31 cellular contexts compared by ENCODE assay signal in the genomic region with DNA sequence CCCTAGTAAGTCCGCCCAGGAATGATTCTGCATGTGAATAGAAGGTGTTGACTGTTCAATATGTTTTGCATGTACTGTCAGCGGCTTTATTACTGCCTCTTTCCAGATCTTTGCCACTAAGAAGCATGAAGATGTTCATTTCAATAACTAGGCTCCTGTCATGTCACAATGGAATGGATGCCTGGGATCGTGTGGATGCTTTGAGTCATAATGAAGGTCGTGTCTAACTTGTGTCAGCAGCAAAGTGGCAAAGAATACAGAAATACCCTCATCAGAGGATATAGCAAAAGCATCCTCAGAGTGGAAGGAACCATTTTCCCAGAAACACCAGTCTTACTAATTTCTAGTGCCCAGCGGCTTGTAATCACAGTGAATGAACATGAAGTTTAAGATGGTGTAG.
A peak's percentile ranks its signal among the peaks of the same experiment; 100 is the strongest.
DNase-seq lines count a peak whose midpoint lies in the region; ATAC-seq and TF ChIP-seq lines count a peak whose summit lies in the region.
"Had no signal": no experiment of that assay in that cellular context is flagged by ENCODE, and none has a peak within 500 bp of the region (broad histone marks: within the 10 kb centered on the region; RNA-seq: fewer than 3 reads in every experiment).

No MANE protein-coding gene starts in this region.

- H3K27me3 Mint-ChIP-seq in neural progenitor cell (ENCODE audit: insufficient read depth, low read depth): peaks cover 2% of the 10 kb centered on the region

- peak; percentile 95 for TF ChIP-seq EP300 in neural cell (conservative IDR thresholded peaks at IDR 0.05; ENCODE audit: poor library complexity, severe bottlenecking)

- DNase-seq in neural progenitor cell (ENCODE audit: low spot score): no peak
- DNase-seq in NK-92 treated with Interleukin-12 subunit alpha and Interleukin-12 subunit beta, amount 100 ng/mL, for 24 hours (lab: John Stamatoyannopoulos, UW): no peak
- DNase-seq: 8988T; ACHN; AML-193; BE2C; C1 segment of cervical spinal cord; Caco-2; Calu3; CD4-positive, alpha-beta memory T cell; CD4-positive, alpha-beta T cell; CD4-positive, CD25-positive, alpha-beta regulatory T cell; CD8-positive, alpha-beta memory T cell; CD8-positive, alpha-beta T cell; COR-L47; DMS 273 treated with DMSO at 0.1 percent for 48 hours; DMS153; DMS53; DMS79; DMS79 treated with DMSO at 0.1 percent for 48 hours; DND-41; EL had no signal

- peak; percentile 41 for TF ChIP-seq RAD21 in neural cell (conservative IDR thresholded peaks at IDR 0.05)

- H3K79me2 ChIP-seq in neural cell (replicated peaks; ENCODE audit: insufficient read depth, low read length) (no peaks in the 10 kb centered on the region), neural progenitor cell (ENCODE audit: low read depth) (no peaks in the 10 kb centered on the region)

- no peaks in the 10 kb centered on the region for H3K36me3 Mint-ChIP-seq in neural progenitor cell
- H3K36me3 Mint-ChIP-seq: CD14-positive monocyte; CD4-positive, alpha-beta memory T cell; CD4-positive, CD25-positive, alpha-beta regulatory T cell; CD8-positive, alpha-beta T cell had no signal

- H3K27me3 ChIP-seq in neural cell (ENCODE audit: insufficient read depth, low read depth, low read length) (no peaks in the 10 kb centered on the region), neural progenitor cell (no peaks in the 10 kb centered on the region)
- H3K27me3 ChIP-seq: BE2C; BLaER1; BLaER1 treated with 17β-estradiol and CSF1 and Interleukin-3, amounts not matched to agents 10 nM and 100 nM had no signal

- peak overlapping the region; percentile 25 for H3K4me2 ChIP-seq in neural cell (ENCODE audit: low read length)
- H3K4me2 ChIP-seq in neural progenitor cell: no peak overlapping the region
- H3K4me2 ChIP-seq: A549; BLaER1; BLaER1 treated with 17β-estradiol and CSF1 and Interleukin-3, amounts not matched to agents 10 nM and 100 nM had no signal

- TF ChIP-seq CTCF in neural cell (IDR thresholded peaks at IDR 0.05; ENCODE audit: poor library complexity, severe bottlenecking): no peak
- TF ChIP-seq CTCF in neural progenitor cell (IDR thresholded peaks at IDR 0.05): no peak

- no peaks in the 10 kb centered on the region for H3K9me2 ChIP-seq in neural cell (ENCODE audit: insufficient read depth, low read length)

- H3K27ac Mint-ChIP-seq in neural progenitor cell: no peak overlapping the region
- H3K27ac Mint-ChIP-seq: B cell; CD14-positive monocyte; CD4-positive, alpha-beta memory T cell; CD4-positive, alpha-beta T cell; CD4-positive, CD25-positive, alpha-beta regulatory T cell; CD8-positive, alpha-beta memory T cell; CD8-positive, alpha-beta T cell had no signal

- ATAC-seq in GM18520 (IDR thresholded peaks at IDR 0.05; ENCODE audit: unreplicated experiment): no peak
- ATAC-seq: A549; CD8-positive, alpha-beta T cell had no signal

- H2AFZ ChIP-seq in neural cell (ENCODE audit: low read depth, low read length): no peak overlapping the region
- H2AFZ ChIP-seq in neural progenitor cell (replicated peaks): peak overlapping the region; percentile 14

- H3K9me3 ChIP-seq in neural cell (ENCODE audit: low read length) (no peaks in the 10 kb centered on the region), neural progenitor cell (ENCODE audit: low read depth) (no peaks in the 10 kb centered on the region)
- H3K9me3 ChIP-seq: A549, BE2C, BLaER1, Caco-2 had no signal

- H4K20me1 ChIP-seq in neural cell (ENCODE audit: insufficient read depth) (no peaks in the 10 kb centered on the region), neural progenitor cell (ENCODE audit: low read depth) (no peaks in the 10 kb centered on the region)
- H4K20me1 ChIP-seq: BLaER1; BLaER1 treated with 17β-estradiol and CSF1 and Interleukin-3, amounts not matched to agents 10 nM and 100 nM had no signal

- H3K4me1 Mint-ChIP-seq in neural progenitor cell: peaks cover 6% of the 10 kb centered on the region
- H3K4me1 Mint-ChIP-seq: B cell; CD14-positive monocyte; CD4-positive, alpha-beta memory T cell; CD4-positive, CD25-positive, alpha-beta regulatory T cell; CD8-positive, alpha-beta memory T cell had no signal

- no peak overlapping the region for H3K4me3 Mint-ChIP-seq in neural progenitor cell
- H3K4me3 Mint-ChIP-seq: B cell; CD14-positive monocyte; CD4-positive, alpha-beta memory T cell; CD4-positive, alpha-beta T cell; CD4-positive, CD25-positive, alpha-beta regulatory T cell; CD8-positive, alpha-beta memory T cell; CD8-positive, alpha-beta T cell had no signal

- H3K36me3 ChIP-seq in neural cell (ENCODE audit: insufficient read depth, low read length): no peaks in the 10 kb centered on the region
- H3K36me3 ChIP-seq in neural progenitor cell: no peaks in the 10 kb centered on the region
- H3K36me3 ChIP-seq: BE2C; BLaER1; BLaER1 treated with 17β-estradiol and CSF1 and Interleukin-3, amounts not matched to agents 10 nM and 100 nM had no signal

- H3K27ac ChIP-seq in neural cell (ENCODE audit: low read length) (peak overlapping the region; percentile 75), neural progenitor cell (no peak overlapping the region)
- H3K27ac ChIP-seq: 22Rv1; A549; BLaER1; BLaER1 treated with 17β-estradiol and CSF1 and Interleukin-3, amounts not matched to agents 10 nM and 100 nM; C4-2B had no signal

- no peaks in the 10 kb centered on the region for H3K9me3 Mint-ChIP-seq in neural progenitor cell
- H3K9me3 Mint-ChIP-seq: CD4-positive, alpha-beta memory T cell; CD4-positive, alpha-beta T cell; CD8-positive, alpha-beta memory T cell; CD8-positive, alpha-beta T cell had no signal

- H3F3A ChIP-seq in neural cell (ENCODE audit: insufficient read depth, low read length, poor library complexity, severe bottlenecking) (peaks cover 3% of the 10 kb centered on the region), neural progenitor cell (ENCODE audit: low read depth) (no peaks in the 10 kb centered on the region)

- H3K9ac ChIP-seq in neural cell (ENCODE audit: low read length) (peak overlapping the region; percentile 25), neural progenitor cell (no peak overlapping the region)
- H3K9ac ChIP-seq: BLaER1; BLaER1 treated with 17β-estradiol and CSF1 and Interleukin-3, amounts not matched to agents 10 nM and 100 nM had no signal

- H3K4me3 ChIP-seq in neural cell (ENCODE audit: low read length): peak overlapping the region; percentile 2
- H3K4me3 ChIP-seq in neural progenitor cell: no peak overlapping the region
- H3K4me3 ChIP-seq: A549; BLaER1; BLaER1 treated with 17β-estradiol and CSF1 and Interleukin-3, amounts not matched to agents 10 nM and 100 nM had no signal

- peaks cover 11% of the 10 kb centered on the region for H3K4me1 ChIP-seq in neural progenitor cell
- H3K4me1 ChIP-seq: A549; BLaER1; BLaER1 treated with 17β-estradiol and CSF1 and Interleukin-3, amounts not matched to agents 10 nM and 100 nM; Caco-2 had no signal

TF ChIP-seq in neural cell, 6 proteins besides CTCF, POLR2A, EP300 and RAD21:
- no peak for TF ChIP-seq TAF1 (IDR thresholded peaks at IDR 0.05; ENCODE audit: low read depth)
- TF ChIP-seq EZH2 (IDR thresholded peaks at IDR 0.05; ENCODE audit: borderline replicate concordance, insufficient read depth, low read length, poor library complexity, severe bottlenecking): no peak
- TF ChIP-seq, protein P1, sequence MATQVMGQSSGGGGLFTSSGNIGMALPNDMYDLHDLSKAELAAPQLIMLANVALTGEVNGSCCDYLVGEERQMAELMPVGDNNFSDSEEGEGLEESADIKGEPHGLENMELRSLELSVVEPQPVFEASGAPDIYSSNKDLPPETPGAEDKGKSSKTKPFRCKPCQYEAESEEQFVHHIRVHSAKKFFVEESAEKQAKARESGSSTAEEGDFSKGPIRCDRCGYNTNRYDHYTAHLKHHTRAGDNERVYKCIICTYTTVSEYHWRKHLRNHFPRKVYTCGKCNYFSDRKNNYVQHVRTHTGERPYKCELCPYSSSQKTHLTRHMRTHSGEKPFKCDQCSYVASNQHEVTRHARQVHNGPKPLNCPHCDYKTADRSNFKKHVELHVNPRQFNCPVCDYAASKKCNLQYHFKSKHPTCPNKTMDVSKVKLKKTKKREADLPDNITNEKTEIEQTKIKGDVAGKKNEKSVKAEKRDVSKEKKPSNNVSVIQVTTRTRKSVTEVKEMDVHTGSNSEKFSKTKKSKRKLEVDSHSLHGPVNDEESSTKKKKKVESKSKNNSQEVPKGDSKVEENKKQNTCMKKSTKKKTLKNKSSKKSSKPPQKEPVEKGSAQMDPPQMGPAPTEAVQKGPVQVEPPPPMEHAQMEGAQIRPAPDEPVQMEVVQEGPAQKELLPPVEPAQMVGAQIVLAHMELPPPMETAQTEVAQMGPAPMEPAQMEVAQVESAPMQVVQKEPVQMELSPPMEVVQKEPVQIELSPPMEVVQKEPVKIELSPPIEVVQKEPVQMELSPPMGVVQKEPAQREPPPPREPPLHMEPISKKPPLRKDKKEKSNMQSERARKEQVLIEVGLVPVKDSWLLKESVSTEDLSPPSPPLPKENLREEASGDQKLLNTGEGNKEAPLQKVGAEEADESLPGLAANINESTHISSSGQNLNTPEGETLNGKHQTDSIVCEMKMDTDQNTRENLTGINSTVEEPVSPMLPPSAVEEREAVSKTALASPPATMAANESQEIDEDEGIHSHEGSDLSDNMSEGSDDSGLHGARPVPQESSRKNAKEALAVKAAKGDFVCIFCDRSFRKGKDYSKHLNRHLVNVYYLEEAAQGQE (IDR thresholded peaks at IDR 0.05; ENCODE audit: borderline replicate concordance): peak; percentile 75
- TF ChIP-seq POLR2AphosphoS5 (IDR thresholded peaks at IDR 0.05): peak; percentile 89
- peak; percentile 40 for TF ChIP-seq SMC3 (conservative IDR thresholded peaks at IDR 0.05; ENCODE audit: poor library complexity)
- peak; percentile 34 for TF ChIP-seq MXI1 (conservative IDR thresholded peaks at IDR 0.05; ENCODE audit: poor library complexity, severe bottlenecking)
